ENCODE assay signal across 24 cellular contexts in the genomic region with DNA sequence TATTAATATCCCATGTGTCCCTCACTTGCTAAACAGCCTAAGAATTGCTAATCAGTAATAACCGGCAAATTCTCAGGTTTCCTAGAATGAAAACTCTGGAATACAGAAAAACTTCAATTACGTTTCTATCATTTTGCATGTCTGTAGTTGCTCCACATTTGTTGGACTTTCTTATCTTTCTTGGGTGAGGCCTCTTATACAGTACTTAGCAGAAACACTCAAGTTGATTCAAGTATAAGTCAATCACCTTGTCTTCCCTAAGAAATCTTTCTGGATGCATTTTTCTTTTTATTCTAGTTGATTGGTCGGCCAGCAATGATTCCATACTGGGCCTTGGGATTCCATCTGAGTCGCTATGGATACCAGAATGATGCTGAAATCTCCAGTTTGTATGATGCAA.
"Had no signal": no experiment of that assay in that cellular context is flagged by ENCODE, and none has a peak within 500 bp of the region (broad histone marks: within the 10 kb centered on the region; RNA-seq: fewer than 3 reads in every experiment).

No MANE protein-coding gene starts in this region.

- H2AFZ ChIP-seq: hepatocyte had no signal

- H3K36me3 ChIP-seq: esophagus muscularis mucosa, gastroesophageal sphincter, heart left ventricle, lower lobe of right lung had no signal

- H3K4me3 ChIP-seq: coronary artery, dorsolateral prefrontal cortex, esophagus muscularis mucosa, gastroesophageal sphincter, heart left ventricle, hepatocyte, lower lobe of right lung had no signal

- H3K9me3 ChIP-seq: lower lobe of right lung had no signal

- H3K79me2 ChIP-seq: hepatocyte had no signal

- DNase-seq: dermis blood vessel endothelial cell; dorsolateral prefrontal cortex; effector CD4-positive, alpha-beta T cell; effector memory CD4-positive, alpha-beta T cell; foreskin keratinocyte; heart left ventricle; hypothalamus; immature natural killer cell; islet precursor cell; kidney; kidney glomerular epithelial cell; left colon; left ventricle myocardium superior; lower lobe of right lung; mesenchymal stem cell; midbrain had no signal

- FAIRE-seq: colon, endothelial cell of umbilical vein, frontal cortex, kidney had no signal

- H3K4me2 ChIP-seq: hepatocyte had no signal

- H3K27me3 ChIP-seq: dorsolateral prefrontal cortex, esophagus muscularis mucosa, gastroesophageal sphincter, heart left ventricle, hepatocyte had no signal

- ATAC-seq: foreskin keratinocyte, gastroesophageal sphincter, heart left ventricle, left colon, left lobe of liver, left ventricle myocardium superior had no signal

- H3K4me1 ChIP-seq: esophagus muscularis mucosa, foreskin keratinocyte, gastroesophageal sphincter, heart left ventricle, lower lobe of right lung had no signal

- H3K27ac ChIP-seq: coronary artery, dorsolateral prefrontal cortex, esophagus muscularis mucosa, foreskin keratinocyte, gastroesophageal sphincter, heart left ventricle, hepatocyte, lower lobe of right lung had no signal
